In genomic region chr7:140810830-140811556, GRCh38 we compare ENCODE assay signal across 7 cellular contexts.
DNase-seq lines count a peak whose midpoint lies in the region; ATAC-seq and TF ChIP-seq lines count a peak whose summit lies in the region.

No MANE protein-coding gene starts in this region.

- ATAC-seq in HG02642 (IDR thresholded peaks at IDR 0.05; ENCODE audit: poor library complexity, unreplicated experiment), result peak; percentile 82

- DNase-seq in GM13976 (ENCODE audit: low spot score) (peak; percentile 48), NCI-H146 treated with DMSO at 0.1 percent for 48 hours (lab: John Stamatoyannopoulos, UW; ENCODE audit: unreplicated experiment) (peak; percentile 48), T1000 (lab: John Stamatoyannopoulos, UW) (peak; percentile 17), astrocyte of the hippocampus (ENCODE audit: low read depth, low spot score) (peak; percentile 77), iPS DF 19.7 (ENCODE audit: low read depth, low spot score) (peak; percentile 54)
- peak in 2 of 3 donors; percentile 37 to 81 for DNase-seq in stimulated activated CD4-positive, alpha-beta T cell treated with anti-CD3 and anti-CD28 coated beads, Interleukin-12 subunit alpha, Interleukin-12 subunit beta, amount 100 ng/mL, for 48 hours (ENCODE audit: low read depth in 2 of 3, low spot score in 1 of 3)

- in situ Hi-C loops in GM13976 (cut with MboI; ENCODE audit: low sequenced_read_pairs, unreplicated experiment), result loop anchor here (10.0 to 25.0 kb wide), 3 partner anchors 184 to 726 kb away; no protein-coding TSS in a partner anchor

- TF ChIP-seq CTCF in GM13976 (IDR thresholded peaks at IDR 0.05; ENCODE audit: borderline replicate concordance, control extremely low read depth, extremely low read depth, insufficient read depth, missing control alignments), result peak; percentile 64

Comparison
In these comparisons a context has a peak if more than half of its experiments do, and no peak if none do; other contexts are left out.
1. Peak in every context shown above with its lines: DNase-seq and ATAC-seq.
2. DNase-seq: peak in every context shown above with its lines; median percentile 77 in astrocyte of the hippocampus; 59 in stimulated activated CD4-positive, alpha-beta T cell treated with anti-CD3 and anti-CD28 coated beads, Interleukin-12 subunit alpha, Interleukin-12 subunit beta, amount 100 ng/mL, for 48 hours; 54 in iPS DF 19.7; 48 in GM13976; 48 in NCI-H146 treated with DMSO at 0.1 percent for 48 hours; 17 in T1000.